In the genomic region with DNA sequence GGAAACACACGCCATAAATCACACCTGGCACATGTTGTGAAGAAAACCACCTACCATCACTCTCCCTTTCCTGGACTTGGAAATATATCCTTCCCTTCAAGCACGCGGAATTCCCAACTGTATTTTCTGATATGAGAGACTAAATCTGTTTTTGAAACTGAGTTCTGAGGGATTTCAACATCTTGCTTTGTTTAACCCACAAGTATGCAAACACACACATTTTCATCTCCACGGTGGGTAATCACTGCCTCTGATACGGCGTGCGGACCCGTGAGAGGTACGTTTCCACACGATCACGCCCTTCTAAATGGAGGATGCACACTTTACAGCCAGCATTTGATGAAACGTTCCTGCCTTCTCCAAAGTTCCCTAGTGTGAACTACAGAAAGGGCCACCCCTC, we compare ENCODE assay signal across 1 cellular context.
TF ChIP-seq lines count a peak whose summit lies in the region.

No MANE protein-coding gene starts in this region.

TF ChIP-seq in IMR-90, 13 proteins besides CTCF, POLR2A, EP300 and RAD21 (continued from another document):
- TF ChIP-seq CEBPB (IDR thresholded peaks at IDR 0.05; ENCODE audit: low read depth, low read length): peak; percentile 71
- TF ChIP-seq, protein P1, sequence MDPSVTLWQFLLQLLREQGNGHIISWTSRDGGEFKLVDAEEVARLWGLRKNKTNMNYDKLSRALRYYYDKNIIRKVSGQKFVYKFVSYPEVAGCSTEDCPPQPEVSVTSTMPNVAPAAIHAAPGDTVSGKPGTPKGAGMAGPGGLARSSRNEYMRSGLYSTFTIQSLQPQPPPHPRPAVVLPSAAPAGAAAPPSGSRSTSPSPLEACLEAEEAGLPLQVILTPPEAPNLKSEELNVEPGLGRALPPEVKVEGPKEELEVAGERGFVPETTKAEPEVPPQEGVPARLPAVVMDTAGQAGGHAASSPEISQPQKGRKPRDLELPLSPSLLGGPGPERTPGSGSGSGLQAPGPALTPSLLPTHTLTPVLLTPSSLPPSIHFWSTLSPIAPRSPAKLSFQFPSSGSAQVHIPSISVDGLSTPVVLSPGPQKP (IDR thresholded peaks at IDR 0.05; ENCODE audit: borderline replicate concordance, low read depth, low read length): no peak
